ENCODE assay signal across 1 cellular context in genomic region chr20:32902456-32903420, GRCh38.
TF ChIP-seq lines count a peak whose summit lies in the region.

No MANE protein-coding gene starts in this region.

TF ChIP-seq in HepG2, 621 proteins besides CTCF, POLR2A, EP300 and RAD21 (continued from another document):
- peak; percentile 78; the same call in 1 of the 2 replicates for TF ChIP-seq ZNF580 (CRISPR knock-in tag; IDR thresholded peaks at IDR 0.05; ENCODE audit: borderline replicate concordance, low read depth)
- TF ChIP-seq THAP11 (CRISPR knock-in tag; IDR thresholded peaks at IDR 0.05) = peak; percentile 30; the same call in 1 of the 2 replicates
- TF ChIP-seq ATF5 (CRISPR knock-in tag; IDR thresholded peaks at IDR 0.05; ENCODE audit: low read depth) = no peak
- no peak for TF ChIP-seq ATF7 (IDR thresholded peaks at IDR 0.05)
- TF ChIP-seq ATF7 (CRISPR knock-in tag; IDR thresholded peaks at IDR 0.05) = 0 out of 2 replicates have a peak, but pooled peaks have one; percentile 24
- no peak for TF ChIP-seq TEAD2 (CRISPR knock-in tag; IDR thresholded peaks at IDR 0.05)
- no peak for TF ChIP-seq ZBTB8A (CRISPR knock-in tag; IDR thresholded peaks at IDR 0.05; ENCODE audit: borderline replicate concordance, low read depth)
- peak; percentile 63 for TF ChIP-seq SRSF1 (optimal IDR thresholded peaks at IDR 0.05; ENCODE audit: low read depth, low read length)
- TF ChIP-seq, protein P1, sequence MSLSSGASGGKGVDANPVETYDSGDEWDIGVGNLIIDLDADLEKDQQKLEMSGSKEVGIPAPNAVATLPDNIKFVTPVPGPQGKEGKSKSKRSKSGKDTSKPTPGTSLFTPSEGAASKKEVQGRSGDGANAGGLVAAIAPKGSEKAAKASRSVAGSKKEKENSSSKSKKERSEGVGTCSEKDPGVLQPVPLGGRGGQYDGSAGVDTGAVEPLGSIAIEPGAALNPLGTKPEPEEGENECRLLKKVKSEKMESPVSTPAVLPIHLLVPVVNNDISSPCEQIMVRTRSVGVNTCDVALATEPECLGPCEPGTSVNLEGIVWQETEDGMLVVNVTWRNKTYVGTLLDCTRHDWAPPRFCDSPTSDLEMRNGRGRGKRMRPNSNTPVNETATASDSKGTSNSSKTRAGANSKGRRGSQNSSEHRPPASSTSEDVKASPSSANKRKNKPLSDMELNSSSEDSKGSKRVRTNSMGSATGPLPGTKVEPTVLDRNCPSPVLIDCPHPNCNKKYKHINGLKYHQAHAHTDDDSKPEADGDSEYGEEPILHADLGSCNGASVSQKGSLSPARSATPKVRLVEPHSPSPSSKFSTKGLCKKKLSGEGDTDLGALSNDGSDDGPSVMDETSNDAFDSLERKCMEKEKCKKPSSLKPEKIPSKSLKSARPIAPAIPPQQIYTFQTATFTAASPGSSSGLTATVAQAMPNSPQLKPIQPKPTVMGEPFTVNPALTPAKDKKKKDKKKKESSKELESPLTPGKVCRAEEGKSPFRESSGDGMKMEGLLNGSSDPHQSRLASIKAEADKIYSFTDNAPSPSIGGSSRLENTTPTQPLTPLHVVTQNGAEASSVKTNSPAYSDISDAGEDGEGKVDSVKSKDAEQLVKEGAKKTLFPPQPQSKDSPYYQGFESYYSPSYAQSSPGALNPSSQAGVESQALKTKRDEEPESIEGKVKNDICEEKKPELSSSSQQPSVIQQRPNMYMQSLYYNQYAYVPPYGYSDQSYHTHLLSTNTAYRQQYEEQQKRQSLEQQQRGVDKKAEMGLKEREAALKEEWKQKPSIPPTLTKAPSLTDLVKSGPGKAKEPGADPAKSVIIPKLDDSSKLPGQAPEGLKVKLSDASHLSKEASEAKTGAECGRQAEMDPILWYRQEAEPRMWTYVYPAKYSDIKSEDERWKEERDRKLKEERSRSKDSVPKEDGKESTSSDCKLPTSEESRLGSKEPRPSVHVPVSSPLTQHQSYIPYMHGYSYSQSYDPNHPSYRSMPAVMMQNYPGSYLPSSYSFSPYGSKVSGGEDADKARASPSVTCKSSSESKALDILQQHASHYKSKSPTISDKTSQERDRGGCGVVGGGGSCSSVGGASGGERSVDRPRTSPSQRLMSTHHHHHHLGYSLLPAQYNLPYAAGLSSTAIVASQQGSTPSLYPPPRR (CRISPR knock-in tag; IDR thresholded peaks at IDR 0.05; ENCODE audit: borderline replicate concordance) = no peak
- TF ChIP-seq ZNF614 (CRISPR knock-in tag; IDR thresholded peaks at IDR 0.05; ENCODE audit: borderline replicate concordance) = no peak
- TF ChIP-seq RARA (CRISPR knock-in tag; IDR thresholded peaks at IDR 0.05) = 0 out of 2 replicates have a peak, but pooled peaks have one; percentile 11
- TF ChIP-seq FOSL2 (CRISPR knock-in tag; IDR thresholded peaks at IDR 0.05) = peak; percentile 53; the same call in 1 of the 2 replicates
- TF ChIP-seq STAG1 (CRISPR knock-in tag; IDR thresholded peaks at IDR 0.05) = peak; percentile 99
- TF ChIP-seq, protein P2, sequence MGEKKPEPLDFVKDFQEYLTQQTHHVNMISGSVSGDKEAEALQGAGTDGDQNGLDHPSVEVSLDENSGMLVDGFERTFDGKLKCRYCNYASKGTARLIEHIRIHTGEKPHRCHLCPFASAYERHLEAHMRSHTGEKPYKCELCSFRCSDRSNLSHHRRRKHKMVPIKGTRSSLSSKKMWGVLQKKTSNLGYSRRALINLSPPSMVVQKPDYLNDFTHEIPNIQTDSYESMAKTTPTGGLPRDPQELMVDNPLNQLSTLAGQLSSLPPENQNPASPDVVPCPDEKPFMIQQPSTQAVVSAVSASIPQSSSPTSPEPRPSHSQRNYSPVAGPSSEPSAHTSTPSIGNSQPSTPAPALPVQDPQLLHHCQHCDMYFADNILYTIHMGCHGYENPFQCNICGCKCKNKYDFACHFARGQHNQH (CRISPR knock-in tag; IDR thresholded peaks at IDR 0.05) = peak; percentile 66; the same call in 1 of the 2 replicates
- peak; percentile 67; the same call in 1 of the 2 replicates for TF ChIP-seq ZNF230 (CRISPR knock-in tag; IDR thresholded peaks at IDR 0.05)
- 0 out of 2 replicates have a peak, but pooled peaks have one; percentile 34 for TF ChIP-seq ARNT2 (CRISPR knock-in tag; IDR thresholded peaks at IDR 0.05; ENCODE audit: low read depth)
- no peak for TF ChIP-seq RFXAP (CRISPR knock-in tag; IDR thresholded peaks at IDR 0.05; ENCODE audit: borderline replicate concordance)
- TF ChIP-seq, protein P3, sequence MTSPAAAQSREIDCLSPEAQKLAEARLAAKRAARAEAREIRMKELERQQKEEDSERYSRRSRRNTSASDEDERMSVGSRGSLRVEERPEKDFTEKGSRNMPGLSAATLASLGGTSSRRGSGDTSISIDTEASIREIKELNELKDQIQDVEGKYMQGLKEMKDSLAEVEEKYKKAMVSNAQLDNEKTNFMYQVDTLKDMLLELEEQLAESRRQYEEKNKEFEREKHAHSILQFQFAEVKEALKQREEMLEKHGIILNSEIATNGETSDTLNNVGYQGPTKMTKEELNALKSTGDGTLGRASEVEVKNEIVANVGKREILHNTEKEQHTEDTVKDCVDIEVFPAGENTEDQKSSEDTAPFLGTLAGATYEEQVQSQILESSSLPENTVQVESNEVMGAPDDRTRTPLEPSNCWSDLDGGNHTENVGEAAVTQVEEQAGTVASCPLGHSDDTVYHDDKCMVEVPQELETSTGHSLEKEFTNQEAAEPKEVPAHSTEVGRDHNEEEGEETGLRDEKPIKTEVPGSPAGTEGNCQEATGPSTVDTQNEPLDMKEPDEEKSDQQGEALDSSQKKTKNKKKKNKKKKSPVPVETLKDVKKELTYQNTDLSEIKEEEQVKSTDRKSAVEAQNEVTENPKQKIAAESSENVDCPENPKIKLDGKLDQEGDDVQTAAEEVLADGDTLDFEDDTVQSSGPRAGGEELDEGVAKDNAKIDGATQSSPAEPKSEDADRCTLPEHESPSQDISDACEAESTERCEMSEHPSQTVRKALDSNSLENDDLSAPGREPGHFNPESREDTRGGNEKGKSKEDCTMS (CRISPR knock-in tag; conservative IDR thresholded peaks at IDR 0.05) = no peak
- TF ChIP-seq KDM3A (CRISPR knock-in tag; IDR thresholded peaks at IDR 0.05; ENCODE audit: low read depth) = peak; percentile 78; the same call in 1 of the 2 replicates
- TF ChIP-seq HIVEP1 (CRISPR knock-in tag; IDR thresholded peaks at IDR 0.05) = peak; percentile 17; the same call in 1 of the 2 replicates
- TF ChIP-seq SOX13 (IDR thresholded peaks at IDR 0.05) = no peak
- TF ChIP-seq SOX13 (CRISPR knock-in tag; conservative IDR thresholded peaks at IDR 0.05 in 1 of 2, IDR thresholded peaks at IDR 0.05 in 1 of 2) = peak in 1 of 2 experiments; percentile 34; a peak in 1 of 4 replicates
- TF ChIP-seq ZBTB33 (CRISPR knock-in tag; IDR thresholded peaks at IDR 0.05) = no peak
- peak; percentile 46; the same call in 1 of the 2 replicates for TF ChIP-seq ZNF512 (CRISPR knock-in tag; IDR thresholded peaks at IDR 0.05)
- no peak for TF ChIP-seq NPAS2 (CRISPR knock-in tag; IDR thresholded peaks at IDR 0.05; ENCODE audit: borderline replicate concordance)
- TF ChIP-seq NRL (CRISPR knock-in tag; IDR thresholded peaks at IDR 0.05; ENCODE audit: borderline replicate concordance) = peak; percentile 66; the same call in 1 of the 2 replicates
- peak; percentile 78; the same call in 1 of the 2 replicates for TF ChIP-seq CBX5 (CRISPR knock-in tag; IDR thresholded peaks at IDR 0.05; ENCODE audit: borderline replicate concordance)
- TF ChIP-seq ZNF343 (CRISPR knock-in tag; IDR thresholded peaks at IDR 0.05) = 0 out of 2 replicates have a peak, but pooled peaks have one; percentile 32
- 0 out of 2 replicates have a peak, but pooled peaks have one; percentile 25 for TF ChIP-seq ZNF572 (CRISPR knock-in tag; IDR thresholded peaks at IDR 0.05)
- peak; percentile 35; the same call in 1 of the 2 replicates for TF ChIP-seq FOXK1 (CRISPR knock-in tag; IDR thresholded peaks at IDR 0.05; ENCODE audit: borderline replicate concordance, low read depth)
- peak; percentile 16; the same call in 1 of the 2 replicates for TF ChIP-seq MIER2 (CRISPR knock-in tag; IDR thresholded peaks at IDR 0.05)
- TF ChIP-seq RCOR2 (CRISPR knock-in tag; IDR thresholded peaks at IDR 0.05) = peak; percentile 79; the same call in 1 of the 2 replicates
- TF ChIP-seq ZNF850 (CRISPR knock-in tag; conservative IDR thresholded peaks at IDR 0.05) = no peak
- peak; percentile 62; the same call in 1 of the 2 replicates for TF ChIP-seq MEIS1 (CRISPR knock-in tag; IDR thresholded peaks at IDR 0.05; ENCODE audit: borderline replicate concordance)
- no peak for TF ChIP-seq TP53 (CRISPR knock-in tag; conservative IDR thresholded peaks at IDR 0.05)
- TF ChIP-seq ATF7-NPFF (CRISPR knock-in tag; IDR thresholded peaks at IDR 0.05; ENCODE audit: low read depth) = peak; percentile 63; the same call in 1 of the 2 replicates
TF ChIP-seq in HepG2: peak in this region for 103.
